10 cellular contexts compared by ENCODE assay signal in genomic region chr15:58453931-58454793, GRCh38. TPM values are rescaled to one million over a fixed set of nuclear protein-coding genes. Genes with fewer than 3 reads are reported as not detected.
DNase-seq lines count a peak whose midpoint lies in the region; ATAC-seq and TF ChIP-seq lines count a peak whose summit lies in the region.
"Had no signal": no experiment of that assay in that cellular context is flagged by ENCODE, and none has a peak within 500 bp of the region (broad histone marks: within the 10 kb centered on the region; RNA-seq: fewer than 3 reads in every experiment).

No MANE protein-coding gene starts in this region.

- H3K4me1 Mint-ChIP-seq in activated CD4-positive, alpha-beta T cell treated with anti-CD3 and anti-CD28 coated beads, Interleukin-2, amount 10 ng/mL, durations not matched to agents 7 days and 5 days = peaks cover 33% of the 10 kb centered on the region
- peaks cover 50% of the 10 kb centered on the region for H3K4me1 Mint-ChIP-seq in activated naive CD8-positive, alpha-beta T cell (ENCODE audit: low read depth)
- H3K4me1 Mint-ChIP-seq in stimulated activated naive CD8-positive, alpha-beta T cell treated with anti-CD3 and anti-CD28 coated beads, Interleukin-15, amount 100 ng/mL, for 72 hours = peaks cover 65% of the 10 kb centered on the region

- H3K36me3 Mint-ChIP-seq in activated CD4-positive, alpha-beta T cell treated with anti-CD3 and anti-CD28 coated beads, Interleukin-2, amount 10 ng/mL, durations not matched to agents 7 days and 5 days (ENCODE audit: low read depth) = peaks cover 3% of the 10 kb centered on the region
- H3K36me3 Mint-ChIP-seq in activated naive CD8-positive, alpha-beta T cell = peaks cover 4% of the 10 kb centered on the region

- no peak overlapping the region for H3K27ac Mint-ChIP-seq in activated CD4-positive, alpha-beta T cell treated with anti-CD3 and anti-CD28 coated beads, Interleukin-2, amount 10 ng/mL, durations not matched to agents 7 days and 5 days
- peak overlapping the region; percentile 92 for H3K27ac Mint-ChIP-seq in activated naive CD8-positive, alpha-beta T cell
- peak overlapping the region; percentile 89 to 97 for H3K27ac Mint-ChIP-seq in stimulated activated naive CD8-positive, alpha-beta T cell treated with anti-CD3 and anti-CD28 coated beads, Interleukin-15, amount 100 ng/mL, for 72 hours

- TF ChIP-seq CTCF in Peyer's patch (IDR thresholded peaks at IDR 0.05) = no peak

- ATAC-seq in stimulated activated naive CD8-positive, alpha-beta T cell treated with anti-CD3 and anti-CD28 coated beads, Interleukin-15, amount 100 ng/mL, for 72 hours = peak; percentile 83
- ATAC-seq in GM19467 (IDR thresholded peaks at IDR 0.05; ENCODE audit: unreplicated experiment) = no peak
- ATAC-seq: left cardiac atrium had no signal

- no peaks in the 10 kb centered on the region for H3K36me3 ChIP-seq in Peyer's patch

- peaks cover 0 to 17% (median 0%) of the 10 kb centered on the region in 4 donors for H3K4me1 ChIP-seq in Peyer's patch

- no peak overlapping the region for H3K4me3 Mint-ChIP-seq in activated CD4-positive, alpha-beta T cell treated with anti-CD3 and anti-CD28 coated beads, Interleukin-2, amount 10 ng/mL, durations not matched to agents 7 days and 5 days
- peak overlapping the region; percentile 35 for H3K4me3 Mint-ChIP-seq in activated naive CD8-positive, alpha-beta T cell
- peak overlapping the region; percentile 61 to 65 for H3K4me3 Mint-ChIP-seq in stimulated activated naive CD8-positive, alpha-beta T cell treated with anti-CD3 and anti-CD28 coated beads, Interleukin-15, amount 100 ng/mL, for 72 hours

- no peaks in the 10 kb centered on the region for H3K9me3 Mint-ChIP-seq in activated CD4-positive, alpha-beta T cell treated with anti-CD3 and anti-CD28 coated beads, Interleukin-2, amount 10 ng/mL, durations not matched to agents 7 days and 5 days
- H3K9me3 Mint-ChIP-seq in activated naive CD8-positive, alpha-beta T cell (ENCODE audit: low read depth) = no peaks in the 10 kb centered on the region
- no peaks in the 10 kb centered on the region for H3K9me3 Mint-ChIP-seq in stimulated activated naive CD8-positive, alpha-beta T cell treated with anti-CD3 and anti-CD28 coated beads, Interleukin-15, amount 100 ng/mL, for 72 hours

- H3K4me3 ChIP-seq in Peyer's patch = no peak overlapping the region

- POLR2A ChIA-PET in activated CD4-positive, alpha-beta T cell treated with anti-CD3 and anti-CD28 coated beads, Interleukin-2, amount 10 ng/mL, durations not matched to agents 7 days and 5 days (lab: Charles Lee) = no interaction called here

- no peaks in the 10 kb centered on the region for H3K27me3 ChIP-seq in Peyer's patch

- intact Hi-C loops in head of caudate nucleus (cut with DNase I) = no loop called here

- H3K27me3 Mint-ChIP-seq in activated CD4-positive, alpha-beta T cell treated with anti-CD3 and anti-CD28 coated beads, Interleukin-2, amount 10 ng/mL, durations not matched to agents 7 days and 5 days = no peaks in the 10 kb centered on the region
- H3K27me3 Mint-ChIP-seq in activated naive CD8-positive, alpha-beta T cell = no peaks in the 10 kb centered on the region
- H3K27me3 Mint-ChIP-seq in stimulated activated naive CD8-positive, alpha-beta T cell treated with anti-CD3 and anti-CD28 coated beads, Interleukin-15, amount 100 ng/mL, for 72 hours = no peaks in the 10 kb centered on the region

- no peak overlapping the region for H3K27ac ChIP-seq in Peyer's patch

- CTCF ChIA-PET in activated CD4-positive, alpha-beta T cell treated with anti-CD3 and anti-CD28 coated beads, Interleukin-2, amount 10 ng/mL, durations not matched to agents 7 days and 5 days (lab: Charles Lee) = interaction anchor here (0.6 to 1.1 kb wide), 2 partner anchors 53 to 339 kb away, joined by 3 read pairs; no protein-coding TSS in a partner anchor

- no peaks in the 10 kb centered on the region for H3K9me3 ChIP-seq in Peyer's patch

- no peak for TF ChIP-seq POLR2A in Peyer's patch (IDR thresholded peaks at IDR 0.05)

- DNase-seq in activated CD4-positive, alpha-beta T cell treated with anti-CD3 and anti-CD28 coated beads for 4 hours = peak; percentile 22 to 40
- DNase-seq in activated CD4-positive, alpha-beta T cell treated with anti-CD3 and anti-CD28 coated beads, Interleukin-2, amount 10 ng/mL, durations not matched to agents 7 days and 5 days = no peak
- DNase-seq in MV-4-11 (lab: John Stamatoyannopoulos, UW) (peak; percentile 88), Peyer's patch (no peak), head of caudate nucleus (no peak)
- peak; percentile 57 to 78 for DNase-seq in stimulated activated naive CD8-positive, alpha-beta T cell treated with anti-CD3 and anti-CD28 coated beads, Interleukin-15, amount 100 ng/mL, for 72 hours
- DNase-seq: effector memory CD4-positive, alpha-beta T cell; left cardiac atrium had no signal

RNA-seq across cellular contexts. Expression of gene LIPC, which starts 22.4 kb away (rescaled TPM):
- 1 to 10 TPM; 1.5 to 3.9 TPM for total RNA-seq in activated CD4-positive, alpha-beta T cell treated with anti-CD3 and anti-CD28 coated beads, Interleukin-2, amount 10 ng/mL, durations not matched to agents 7 days and 5 days
- 1 to 10 TPM in 2 of 4 donors, under 1 TPM in 1, not detected in 1; 0.40 to 8.9 (median 1.0) TPM for total RNA-seq in Peyer's patch

Comparison
In these comparisons a context has a peak if more than half of its experiments do, and no peak if none do; other contexts are left out.
1. DNase-seq: peak in activated CD4-positive, alpha-beta T cell treated with anti-CD3 and anti-CD28 coated beads for 4 hours (2 of 2), MV-4-11 (single experiment) and stimulated activated naive CD8-positive, alpha-beta T cell treated with anti-CD3 and anti-CD28 coated beads, Interleukin-15, amount 100 ng/mL, for 72 hours (2 of 2); none in activated CD4-positive, alpha-beta T cell treated with anti-CD3 and anti-CD28 coated beads, Interleukin-2, amount 10 ng/mL, durations not matched to agents 7 days and 5 days (single experiment), Peyer's patch (0 of 3) and head of caudate nucleus (0 of 42).